ENCODE assay signal across 8 cellular contexts in genomic region chr2:127416486-127417001, GRCh38. TPM values are rescaled to one million over a fixed set of nuclear protein-coding genes. Genes with fewer than 3 reads are reported as not detected.
DNase-seq lines count a peak whose midpoint lies in the region; ATAC-seq and TF ChIP-seq lines count a peak whose summit lies in the region.

No MANE protein-coding gene starts in this region.

- H3K9me3 Mint-ChIP-seq in activated T-cell treated with anti-CD3 and anti-CD28 coated beads, Interleukin-2, amount 50 U/mL, for 24 hours, result no peaks in the 10 kb centered on the region

- TF ChIP-seq EP300 in suprapubic skin (IDR thresholded peaks at IDR 0.05), result no peak

- H3K4me2 ChIP-seq in PC-3 (ENCODE audit: low read length), result peak overlapping the region; percentile 91

- H3K4me1 Mint-ChIP-seq in activated T-cell treated with anti-CD3 and anti-CD28 coated beads, Interleukin-2, amount 50 U/mL, for 24 hours (ENCODE audit: low read depth), result peaks cover 31% of the 10 kb centered on the region

- POLR2A ChIA-PET in PC-3 (lab: Charles Lee; ENCODE audit: unreplicated experiment), result no interaction called here

- H3K27me3 Mint-ChIP-seq in activated T-cell treated with anti-CD3 and anti-CD28 coated beads, Interleukin-2, amount 50 U/mL, for 24 hours, result peaks cover 36% of the 10 kb centered on the region

- H3K27ac ChIP-seq in PC-3 (ENCODE audit: low read length) (no peak overlapping the region), suprapubic skin (no peak overlapping the region)

- H3K4me3 ChIP-seq in PC-3 (ENCODE audit: low read length), result peak overlapping the region; percentile 64
- peak overlapping the region; percentile 66 for H3K4me3 ChIP-seq in iPS-15b (ENCODE audit: low read depth, low read length)
- peak overlapping the region; percentile 54 for H3K4me3 ChIP-seq in suprapubic skin

- peak overlapping the region; percentile 67 for H3K4me3 Mint-ChIP-seq in activated T-cell treated with anti-CD3 and anti-CD28 coated beads, Interleukin-2, amount 50 U/mL, for 24 hours

- CTCF ChIA-PET in PC-3 (lab: Charles Lee), result interaction anchor here (0.6 to 1.4 kb wide), 2 partner anchors 63 to 92 kb away, joined by 3 read pairs; no protein-coding TSS in a partner anchor

- H3K27ac Mint-ChIP-seq in activated T-cell treated with anti-CD3 and anti-CD28 coated beads, Interleukin-2, amount 50 U/mL, for 24 hours, result no peak overlapping the region

- peak overlapping the region; percentile 85 for H2AFZ ChIP-seq in PC-3 (ENCODE audit: low read length)

- no peaks in the 10 kb centered on the region for H3K9me3 ChIP-seq in PC-3 (ENCODE audit: low read length)
- no peaks in the 10 kb centered on the region for H3K9me3 ChIP-seq in iPS-15b (ENCODE audit: control insufficient read depth, insufficient read depth, low read length)
- no peaks in the 10 kb centered on the region for H3K9me3 ChIP-seq in suprapubic skin

- H3K79me2 ChIP-seq in PC-3 (ENCODE audit: low read length), result no peaks in the 10 kb centered on the region

- H3F3A ChIP-seq in PC-3 (ENCODE audit: low read length, unreplicated experiment), result no peaks in the 10 kb centered on the region

- no peak for TF ChIP-seq POLR2A in suprapubic skin (IDR thresholded peaks at IDR 0.05)

- H3K4me1 ChIP-seq in PC-3 (ENCODE audit: insufficient read depth, low read length) (peaks cover 34% of the 10 kb centered on the region), iPS-15b (ENCODE audit: control insufficient read depth, insufficient read depth, low read length) (no peaks in the 10 kb centered on the region), suprapubic skin (peaks cover 36% of the 10 kb centered on the region)

- no peaks in the 10 kb centered on the region for H4K20me1 ChIP-seq in PC-3 (ENCODE audit: low read length)

- no peaks in the 10 kb centered on the region for H3K36me3 ChIP-seq in PC-3 (ENCODE audit: low read depth, low read length)
- H3K36me3 ChIP-seq in iPS-15b (ENCODE audit: control insufficient read depth, insufficient read depth, low read length), result no peaks in the 10 kb centered on the region
- no peaks in the 10 kb centered on the region for H3K36me3 ChIP-seq in suprapubic skin

- no peaks in the 10 kb centered on the region for H3K9me2 ChIP-seq in PC-3 (replicated peaks; ENCODE audit: low read length)

- intact Hi-C loops in PC-3 (cut with micrococcal nuclease), result loop anchor here (2.0 kb wide), 1 partner anchor 92 kb away; no protein-coding TSS in a partner anchor

- ATAC-seq in PC-3 (no peak), GM19395 (IDR thresholded peaks at IDR 0.05; ENCODE audit: unreplicated experiment) (no peak)

- H3K9ac ChIP-seq in PC-3 (ENCODE audit: low read length) (no peak overlapping the region), iPS-15b (ENCODE audit: low read depth, low read length) (no peak overlapping the region)

- H3K36me3 Mint-ChIP-seq in activated T-cell treated with anti-CD3 and anti-CD28 coated beads, Interleukin-2, amount 50 U/mL, for 24 hours (ENCODE audit: low read depth), result no peaks in the 10 kb centered on the region

- no peaks in the 10 kb centered on the region for H3K27me3 ChIP-seq in PC-3 (ENCODE audit: low read length)
- H3K27me3 ChIP-seq in iPS-15b (ENCODE audit: control insufficient read depth, insufficient read depth, low read length), result peaks cover 46% of the 10 kb centered on the region
- H3K27me3 ChIP-seq in suprapubic skin, result no peaks in the 10 kb centered on the region

- TF ChIP-seq CTCF in PC-3 (conservative IDR thresholded peaks at IDR 0.05; ENCODE audit: low read depth, low read length) (no peak), suprapubic skin (IDR thresholded peaks at IDR 0.05) (no peak)

- no TSS peak for BruUV-seq in PC-3 (replicated peaks; lab: Mats Ljungman, UMichigan)

- no peak for DNase-seq in activated T-cell treated with anti-CD3 and anti-CD28 coated beads, Interleukin-2, amount 50 U/mL, for 24 hours
- no peak for DNase-seq in activated T-cell treated with anti-CD3 and anti-CD28 coated beads, Interleukin-2, amount 50 U/mL, for 48 hours
- DNase-seq in PC-3 (no peak), suprapubic skin (ENCODE audit: low spot score in 2 of 2) (no peak), NCI-H1930 (lab: John Stamatoyannopoulos, UW) (no peak), AG08395 (ENCODE audit: low spot score) (no peak)

- WGBS in suprapubic skin, result 21% methylated on average over 6 of the region's 6 CpGs

RNA-seq across cellular contexts. Expression of gene PROC, which starts 1.7 kb away (rescaled TPM):
- total RNA-seq in PC-3 (2014; rRNA removed) (0.35 and 0.58 TPM in 2 replicates), suprapubic skin (1 to 10 TPM in 1 of 4 donors, under 1 TPM in 1, not detected in 2; 0.36 to 7.1 TPM)

RNA-seq across cellular contexts. Expression of gene MAP3K2, which starts 28.8 kb away (rescaled TPM):
- total RNA-seq in PC-3 (2014; rRNA removed) (54.6 and 64.7 TPM in 2 replicates), suprapubic skin (10 to 100 TPM; 29.4 to 49.1 (median 44.0) TPM)
